ENCODE assay signal across 13 cellular contexts in genomic region chr5:96734871-96735325, GRCh38.
DNase-seq lines count a peak whose midpoint lies in the region; ATAC-seq, FAIRE-seq and TF ChIP-seq lines count a peak whose summit lies in the region.
"Had no signal": no experiment of that assay in that cellular context is flagged by ENCODE, and none has a peak within 500 bp of the region (broad histone marks: within the 10 kb centered on the region; RNA-seq: fewer than 3 reads in every experiment).

No MANE protein-coding gene starts in this region.

- H3K27ac ChIP-seq in CD4-positive, CD25-positive, alpha-beta regulatory T cell (ENCODE audit: insufficient read depth, low read length, poor library complexity, severe bottlenecking) = no peak overlapping the region
- H3K27ac ChIP-seq in HUES48 (ENCODE audit: low read depth, low read length) = peak overlapping the region; percentile 12
- H3K27ac ChIP-seq in keratinocyte (ENCODE audit: control insufficient read depth, insufficient read depth, low read length) = peak overlapping the region; percentile 91
- H3K27ac ChIP-seq: testis had no signal

- no peaks in the 10 kb centered on the region for H3K9me3 ChIP-seq in CD4-positive, CD25-positive, alpha-beta regulatory T cell (ENCODE audit: control insufficient read depth in 2 of 2, low read length in 2 of 2)
- H3K9me3 ChIP-seq in HUES48 (ENCODE audit: control insufficient read depth, insufficient read depth, low read length) (no peaks in the 10 kb centered on the region), adipocyte (ENCODE audit: control insufficient read depth, low read length) (no peaks in the 10 kb centered on the region), keratinocyte (ENCODE audit: control insufficient read depth, low read depth, low read length) (no peaks in the 10 kb centered on the region)
- H3K9me3 ChIP-seq: testis had no signal

- no peaks in the 10 kb centered on the region for H4K20me1 ChIP-seq in keratinocyte (ENCODE audit: control insufficient read depth, extremely low read depth, insufficient read depth, low read length)

- H3K27me3 Mint-ChIP-seq in CD4-positive, CD25-positive, alpha-beta regulatory T cell = no peaks in the 10 kb centered on the region

- H3K36me3 ChIP-seq in CD4-positive, CD25-positive, alpha-beta regulatory T cell (ENCODE audit: control insufficient read depth, insufficient read depth, low read length) = peaks cover 59% of the 10 kb centered on the region
- no peaks in the 10 kb centered on the region for H3K36me3 ChIP-seq in HUES48 (ENCODE audit: control insufficient read depth, insufficient read depth, low read length)
- peaks cover 72% of the 10 kb centered on the region for H3K36me3 ChIP-seq in adipocyte (ENCODE audit: control insufficient read depth, insufficient read depth, low read length, severe bottlenecking)
- peaks cover 15% of the 10 kb centered on the region in 2 experiments for H3K36me3 ChIP-seq in keratinocyte (ENCODE audit: control insufficient read depth in 2 of 2, extremely low read depth in 1 of 2, insufficient read depth in 2 of 2, low read length in 2 of 2)

- intact Hi-C loops in sciatic nerve (cut with DNase I) = no loop called here

- no peaks in the 10 kb centered on the region for H3K27me3 ChIP-seq in CD4-positive, CD25-positive, alpha-beta regulatory T cell (ENCODE audit: control insufficient read depth, insufficient read depth, low read length)
- no peaks in the 10 kb centered on the region for H3K27me3 ChIP-seq in HUES48 (ENCODE audit: control insufficient read depth, insufficient read depth, low read length)
- no peaks in the 10 kb centered on the region for H3K27me3 ChIP-seq in adipocyte (replicated peaks; ENCODE audit: control insufficient read depth, insufficient read depth, low read length)
- H3K27me3 ChIP-seq in keratinocyte (ENCODE audit: control insufficient read depth, extremely low read depth, insufficient read depth, low read length) = no peaks in the 10 kb centered on the region
- H3K27me3 ChIP-seq: testis had no signal

- peak; percentile 92 for FAIRE-seq in keratinocyte (lab: Jason Lieb, UNC)

- no peak for ATAC-seq in CD4-positive, CD25-positive, alpha-beta regulatory T cell (ENCODE audit: low read depth in 2 of 2)
- ATAC-seq in sciatic nerve = no peak

- H3K9me1 ChIP-seq in keratinocyte (ENCODE audit: control insufficient read depth, extremely low read depth, insufficient read depth, low read length) = no peaks in the 10 kb centered on the region

- H3K27ac Mint-ChIP-seq in CD4-positive, CD25-positive, alpha-beta regulatory T cell = peak overlapping the region; percentile 12 to 79 (median 57)

- H2AFZ ChIP-seq in keratinocyte (ENCODE audit: control insufficient read depth, low read length) = no peak overlapping the region

- dilution Hi-C loops in keratinocyte (cut with MboI; ENCODE audit: extremely low pct_ligation_motif_present, low sequenced_read_pairs) = no loop called here

- no peaks in the 10 kb centered on the region for H3K4me1 ChIP-seq in CD4-positive, CD25-positive, alpha-beta regulatory T cell (ENCODE audit: control insufficient read depth, insufficient read depth, low read length, poor library complexity, severe bottlenecking)
- H3K4me1 ChIP-seq in HUES48 (ENCODE audit: control insufficient read depth, insufficient read depth, low read length) (peaks cover 18% of the 10 kb centered on the region), adipocyte (ENCODE audit: control insufficient read depth, insufficient read depth, low read length) (peaks cover 11% of the 10 kb centered on the region), keratinocyte (ENCODE audit: control insufficient read depth, extremely low read depth, insufficient read depth, low read length) (peaks cover 32% of the 10 kb centered on the region)
- H3K4me1 ChIP-seq: testis had no signal

- no peak overlapping the region for H3K4me3 ChIP-seq in CD4-positive, CD25-positive, alpha-beta regulatory T cell (ENCODE audit: low read depth, low read length)
- no peak overlapping the region for H3K4me3 ChIP-seq in HUES48 (ENCODE audit: low read depth, low read length)
- H3K4me3 ChIP-seq in adipocyte (ENCODE audit: low read length) = no peak overlapping the region
- peak overlapping the region in 2 of 3 experiments; percentile 31 to 50 for H3K4me3 ChIP-seq in keratinocyte (ENCODE audit: control insufficient read depth in 2 of 3, extremely low read depth in 1 of 3, insufficient read depth in 2 of 3, low read depth in 1 of 3, low read length in 3 of 3)
- H3K4me3 ChIP-seq: testis had no signal

- peak in 1 of 3 experiments; percentile 4 for TF ChIP-seq CTCF in keratinocyte (optimal IDR thresholded peaks at IDR 0.05 in 1 of 3, IDR thresholded peaks at IDR 0.05 in 1 of 3, conservative IDR thresholded peaks at IDR 0.05 in 1 of 3; ENCODE audit: extremely low read depth in 1 of 3, insufficient read depth in 2 of 3, low read length in 3 of 3)
- no peak for TF ChIP-seq CTCF in GM13976 (IDR thresholded peaks at IDR 0.05; ENCODE audit: borderline replicate concordance, control extremely low read depth, extremely low read depth, insufficient read depth, missing control alignments)

- in situ Hi-C loops in GM13976 (cut with MboI; ENCODE audit: low sequenced_read_pairs, unreplicated experiment) = no loop called here

- no peak overlapping the region for H3K4me3 Mint-ChIP-seq in CD4-positive, CD25-positive, alpha-beta regulatory T cell
- H3K4me3 Mint-ChIP-seq: nephron progenitor cell had no signal

- H3K9ac ChIP-seq in HUES48 (ENCODE audit: low read depth, low read length) (no peak overlapping the region), adipocyte (ENCODE audit: low read length) (no peak overlapping the region), keratinocyte (ENCODE audit: control insufficient read depth, extremely low read depth, insufficient read depth, low read length) (peak overlapping the region; percentile 69)

- no peak for DNase-seq in CD4-positive, CD25-positive, alpha-beta regulatory T cell
- DNase-seq in adipocyte (ENCODE audit: low read depth) (peak; percentile 53), keratinocyte (ENCODE audit: low read depth, low spot score) (peak; percentile 55), GM13976 (ENCODE audit: low spot score) (no peak), sciatic nerve (ENCODE audit: low spot score) (no peak), anterior cingulate cortex (lab: John Stamatoyannopoulos, UW) (no peak)
- DNase-seq in stimulated activated naive CD4-positive, alpha-beta T cell treated with Interleukin-2 at 50 U/mL for 16 hours (lab: John Stamatoyannopoulos, UW) = no peak
- DNase-seq: NCI-H510A; nephron progenitor cell; stimulated activated CD4-positive, alpha-beta T cell treated with anti-CD3 and anti-CD28 coated beads, Interleukin-1b, Interleukin-23, amount 100 ng/mL, for 48 hours; T1000; testis had no signal

- no peaks in the 10 kb centered on the region for H3K9me3 Mint-ChIP-seq in CD4-positive, CD25-positive, alpha-beta regulatory T cell
- H3K9me3 Mint-ChIP-seq: nephron progenitor cell had no signal

- peaks cover 0 to 11% (median 7%) of the 10 kb centered on the region in 4 donors for H3K4me1 Mint-ChIP-seq in CD4-positive, CD25-positive, alpha-beta regulatory T cell
- H3K4me1 Mint-ChIP-seq: nephron progenitor cell had no signal

- H3K4me2 ChIP-seq in keratinocyte (ENCODE audit: control insufficient read depth, extremely low read depth, insufficient read depth, low read depth, low read length) = peak overlapping the region; percentile 92

- H3K36me3 Mint-ChIP-seq in CD4-positive, CD25-positive, alpha-beta regulatory T cell = peaks cover 36% of the 10 kb centered on the region

- H3K79me2 ChIP-seq in keratinocyte (ENCODE audit: control insufficient read depth, insufficient read depth, low read length) = peaks cover 11% of the 10 kb centered on the region

Comparison
In these comparisons a context has a peak if more than half of its experiments do, and no peak if none do; other contexts are left out.
1. DNase-seq: peak in adipocyte (single experiment) and keratinocyte (single experiment); none in CD4-positive, CD25-positive, alpha-beta regulatory T cell (0 of 3), GM13976 (single experiment), stimulated activated naive CD4-positive, alpha-beta T cell treated with Interleukin-2 at 50 U/mL for 16 hours (single experiment), sciatic nerve (single experiment) and anterior cingulate cortex (0 of 58).
2. H3K4me3 ChIP-seq: peak in keratinocyte (2 of 3); none in CD4-positive, CD25-positive, alpha-beta regulatory T cell (single experiment), HUES48 (single experiment) and adipocyte (single experiment).